ENCODE assay signal across 1 cellular context in the genomic region with DNA sequence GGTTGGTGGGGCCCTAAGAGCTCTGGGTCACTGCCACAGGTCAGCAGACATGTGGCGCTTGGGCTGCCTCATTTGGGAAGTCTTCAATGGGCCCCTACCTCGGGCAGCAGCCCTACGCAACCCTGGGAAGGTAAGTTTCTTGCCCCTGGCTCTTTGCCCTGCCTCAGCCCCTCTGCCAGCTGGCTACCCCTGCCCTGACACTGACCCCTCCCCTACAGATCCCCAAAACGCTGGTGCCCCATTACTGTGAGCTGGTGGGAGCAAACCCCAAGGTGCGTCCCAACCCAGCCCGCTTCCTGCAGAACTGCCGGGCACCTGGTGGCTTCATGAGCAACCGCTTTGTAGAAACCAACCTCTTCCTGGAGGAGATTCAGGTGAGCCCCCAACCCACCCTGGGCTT.
TF ChIP-seq lines count a peak whose summit lies in the region.

No MANE protein-coding gene starts in this region.

TF ChIP-seq in IMR-90, 13 proteins besides CTCF, POLR2A, EP300 and RAD21:
- TF ChIP-seq NFE2L2 (IDR thresholded peaks at IDR 0.05; ENCODE audit: low read depth, low read length): no peak
- no peak for TF ChIP-seq RCOR1 (IDR thresholded peaks at IDR 0.05; ENCODE audit: insufficient replicate concordance, low read length)
- TF ChIP-seq MAZ (IDR thresholded peaks at IDR 0.05; ENCODE audit: borderline replicate concordance, low read depth, low read length): no peak
- no peak for TF ChIP-seq USF2 (IDR thresholded peaks at IDR 0.05; ENCODE audit: low read depth, low read length)
- TF ChIP-seq BHLHE40 (IDR thresholded peaks at IDR 0.05; ENCODE audit: low read depth, low read length): no peak
- no peak for TF ChIP-seq FOS (IDR thresholded peaks at IDR 0.05; ENCODE audit: low read depth, low read length)
- no peak for TF ChIP-seq RFX5 (IDR thresholded peaks at IDR 0.05; ENCODE audit: low read depth, low read length)
- TF ChIP-seq CHD1 (IDR thresholded peaks at IDR 0.05; ENCODE audit: low read depth, low read length): no peak
- TF ChIP-seq, protein P1, sequence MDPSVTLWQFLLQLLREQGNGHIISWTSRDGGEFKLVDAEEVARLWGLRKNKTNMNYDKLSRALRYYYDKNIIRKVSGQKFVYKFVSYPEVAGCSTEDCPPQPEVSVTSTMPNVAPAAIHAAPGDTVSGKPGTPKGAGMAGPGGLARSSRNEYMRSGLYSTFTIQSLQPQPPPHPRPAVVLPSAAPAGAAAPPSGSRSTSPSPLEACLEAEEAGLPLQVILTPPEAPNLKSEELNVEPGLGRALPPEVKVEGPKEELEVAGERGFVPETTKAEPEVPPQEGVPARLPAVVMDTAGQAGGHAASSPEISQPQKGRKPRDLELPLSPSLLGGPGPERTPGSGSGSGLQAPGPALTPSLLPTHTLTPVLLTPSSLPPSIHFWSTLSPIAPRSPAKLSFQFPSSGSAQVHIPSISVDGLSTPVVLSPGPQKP (IDR thresholded peaks at IDR 0.05; ENCODE audit: borderline replicate concordance, low read depth, low read length): no peak
- TF ChIP-seq MAFK (IDR thresholded peaks at IDR 0.05; ENCODE audit: low read depth, low read length): no peak
- no peak for TF ChIP-seq CEBPB (IDR thresholded peaks at IDR 0.05; ENCODE audit: low read depth, low read length)
- TF ChIP-seq MXI1 (IDR thresholded peaks at IDR 0.05; ENCODE audit: borderline replicate concordance, low read depth, low read length): no peak
- TF ChIP-seq SMC3 (IDR thresholded peaks at IDR 0.05; ENCODE audit: low read depth, low read length): no peak
TF ChIP-seq in IMR-90: peak in this region for 0.
